Comparison of ENCODE assay signal across 11 cellular contexts in genomic region chrX:47313056-47313455, GRCh38. TPM values are rescaled to one million over a fixed set of nuclear protein-coding genes. Genes with fewer than 3 reads are reported as not detected.
"Had no signal": no experiment of that assay in that cellular context is flagged by ENCODE, and none has a peak within 500 bp of the region (broad histone marks: within the 10 kb centered on the region; RNA-seq: fewer than 3 reads in every experiment).

No MANE protein-coding gene starts in this region.

- H3K36me3 ChIP-seq: SJCRH30 had no signal

- H3K4me1 ChIP-seq: SJCRH30 had no signal

- DNase-seq: activated gamma-delta T cell, KG1, NCI-H2029, NCI-H2107, NCI-H2171 treated with DMSO at 0.1 percent for 48 hours, NCI-H510A had no signal

- H3K27ac ChIP-seq: SJCRH30, VCaP had no signal

- H3K9me3 ChIP-seq: SJCRH30, SK-N-SH had no signal

- ATAC-seq: Right ventricle myocardium inferior had no signal

- H3K27me3 ChIP-seq: SJCRH30 had no signal

- H3K4me2 ChIP-seq: SK-N-SH had no signal

- H3K9ac ChIP-seq: SK-N-SH had no signal

- H3K4me3 ChIP-seq: SJCRH30 had no signal

RNA-seq across cellular contexts. Expression of gene ZNF157, which starts 57.3 kb away (rescaled TPM):
- total RNA-seq: LHCN-M2, Right ventricle myocardium inferior, SJCRH30 had no signal
